In the genomic region with DNA sequence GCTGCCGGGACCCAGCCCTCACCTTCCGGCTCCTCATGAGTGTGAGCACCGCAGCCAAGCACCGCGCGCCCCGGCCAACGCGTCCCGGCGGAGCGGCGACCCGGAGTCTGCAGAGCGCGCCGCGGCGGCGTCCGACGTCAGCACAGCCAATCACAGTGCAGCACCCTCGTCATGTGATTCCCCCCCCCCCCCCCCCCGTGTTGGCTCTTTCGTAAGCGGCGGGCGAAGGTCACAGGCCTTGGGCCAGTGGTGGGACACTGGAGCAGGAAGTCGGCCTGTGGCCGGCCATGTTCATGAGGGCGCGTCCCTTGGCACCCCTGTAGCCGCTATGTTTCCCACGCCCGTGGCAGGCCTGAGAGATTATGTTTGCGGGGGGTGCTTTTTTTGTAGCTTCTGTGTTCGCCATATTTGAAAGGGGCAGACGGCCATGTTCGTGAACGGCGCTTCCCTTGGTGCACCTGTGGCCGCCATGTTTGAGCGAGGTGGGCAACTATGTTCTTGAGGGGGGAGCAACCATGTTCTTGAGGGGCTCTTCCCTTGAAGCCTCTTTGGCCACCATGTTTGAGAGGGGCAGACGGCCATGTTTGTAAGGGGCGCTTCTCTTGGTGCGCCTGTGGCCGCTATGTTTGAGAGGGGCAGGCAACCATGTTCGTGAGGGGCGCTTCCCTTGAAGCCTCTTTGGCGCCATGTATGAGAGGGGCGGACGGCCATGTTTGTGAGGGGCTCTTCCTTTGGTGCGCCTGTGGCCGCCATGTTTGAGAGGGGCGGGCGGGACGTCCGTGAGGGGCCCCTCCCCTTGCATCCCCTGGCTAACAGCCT, we compare ENCODE assay signal across 1 cellular context.
TF ChIP-seq lines count a peak whose summit lies in the region.

A gene (minus strand): TSS at position 123 of the 819 bp plus-strand sequence. CDS start 86 bp downstream, at position 37.

TF ChIP-seq in HepG2, 621 proteins besides CTCF, POLR2A, EP300 and RAD21 (continued from another document and continues in another):
- TF ChIP-seq, protein P1, sequence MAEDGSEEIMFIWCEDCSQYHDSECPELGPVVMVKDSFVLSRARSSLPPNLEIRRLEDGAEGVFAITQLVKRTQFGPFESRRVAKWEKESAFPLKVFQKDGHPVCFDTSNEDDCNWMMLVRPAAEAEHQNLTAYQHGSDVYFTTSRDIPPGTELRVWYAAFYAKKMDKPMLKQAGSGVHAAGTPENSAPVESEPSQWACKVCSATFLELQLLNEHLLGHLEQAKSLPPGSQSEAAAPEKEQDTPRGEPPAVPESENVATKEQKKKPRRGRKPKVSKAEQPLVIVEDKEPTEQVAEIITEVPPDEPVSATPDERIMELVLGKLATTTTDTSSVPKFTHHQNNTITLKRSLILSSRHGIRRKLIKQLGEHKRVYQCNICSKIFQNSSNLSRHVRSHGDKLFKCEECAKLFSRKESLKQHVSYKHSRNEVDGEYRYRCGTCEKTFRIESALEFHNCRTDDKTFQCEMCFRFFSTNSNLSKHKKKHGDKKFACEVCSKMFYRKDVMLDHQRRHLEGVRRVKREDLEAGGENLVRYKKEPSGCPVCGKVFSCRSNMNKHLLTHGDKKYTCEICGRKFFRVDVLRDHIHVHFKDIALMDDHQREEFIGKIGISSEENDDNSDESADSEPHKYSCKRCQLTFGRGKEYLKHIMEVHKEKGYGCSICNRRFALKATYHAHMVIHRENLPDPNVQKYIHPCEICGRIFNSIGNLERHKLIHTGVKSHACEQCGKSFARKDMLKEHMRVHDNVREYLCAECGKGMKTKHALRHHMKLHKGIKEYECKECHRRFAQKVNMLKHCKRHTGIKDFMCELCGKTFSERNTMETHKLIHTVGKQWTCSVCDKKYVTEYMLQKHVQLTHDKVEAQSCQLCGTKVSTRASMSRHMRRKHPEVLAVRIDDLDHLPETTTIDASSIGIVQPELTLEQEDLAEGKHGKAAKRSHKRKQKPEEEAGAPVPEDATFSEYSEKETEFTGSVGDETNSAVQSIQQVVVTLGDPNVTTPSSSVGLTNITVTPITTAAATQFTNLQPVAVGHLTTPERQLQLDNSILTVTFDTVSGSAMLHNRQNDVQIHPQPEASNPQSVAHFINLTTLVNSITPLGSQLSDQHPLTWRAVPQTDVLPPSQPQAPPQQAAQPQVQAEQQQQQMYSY (CRISPR knock-in tag; IDR thresholded peaks at IDR 0.05): 0 out of 2 replicates have a peak, but pooled peaks have one; percentile 4
- TF ChIP-seq, protein P2, sequence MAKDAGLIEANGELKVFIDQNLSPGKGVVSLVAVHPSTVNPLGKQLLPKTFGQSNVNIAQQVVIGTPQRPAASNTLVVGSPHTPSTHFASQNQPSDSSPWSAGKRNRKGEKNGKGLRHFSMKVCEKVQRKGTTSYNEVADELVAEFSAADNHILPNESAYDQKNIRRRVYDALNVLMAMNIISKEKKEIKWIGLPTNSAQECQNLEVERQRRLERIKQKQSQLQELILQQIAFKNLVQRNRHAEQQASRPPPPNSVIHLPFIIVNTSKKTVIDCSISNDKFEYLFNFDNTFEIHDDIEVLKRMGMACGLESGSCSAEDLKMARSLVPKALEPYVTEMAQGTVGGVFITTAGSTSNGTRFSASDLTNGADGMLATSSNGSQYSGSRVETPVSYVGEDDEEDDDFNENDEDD (CRISPR knock-in tag; IDR thresholded peaks at IDR 0.05; ENCODE audit: borderline replicate concordance): peak; percentile 80; the same call in 1 of the 2 replicates
- TF ChIP-seq FOSL2 (CRISPR knock-in tag; IDR thresholded peaks at IDR 0.05) (no peak), NR2C2 (CRISPR knock-in tag; IDR thresholded peaks at IDR 0.05; ENCODE audit: borderline replicate concordance) (peak; percentile 95), ZNF207 (IDR thresholded peaks at IDR 0.05; ENCODE audit: borderline replicate concordance) (0 out of 2 replicates have a peak, but pooled peaks have one; percentile 30), KMT2B (CRISPR knock-in tag; IDR thresholded peaks at IDR 0.05) (peak; percentile 23), EHMT2 (IDR thresholded peaks at IDR 0.05; ENCODE audit: borderline replicate concordance, low read depth, low read length) (peak; percentile 61; the same call in 1 of the 2 replicates), KLF9 (CRISPR knock-in tag; IDR thresholded peaks at IDR 0.05; ENCODE audit: low read depth) (no peak), RFXAP (CRISPR knock-in tag; IDR thresholded peaks at IDR 0.05; ENCODE audit: borderline replicate concordance) (no peak), ARNTL (CRISPR knock-in tag; IDR thresholded peaks at IDR 0.05) (peak; percentile 21), ZNF331 (CRISPR knock-in tag; IDR thresholded peaks at IDR 0.05) (peak; percentile 13; the same call in 1 of the 2 replicates), SIN3A (IDR thresholded peaks at IDR 0.05; ENCODE audit: borderline replicate concordance, low read depth, low read length) (peak; percentile 38; the same call in 1 of the 2 replicates), ZNF446 (CRISPR knock-in tag; IDR thresholded peaks at IDR 0.05) (0 out of 2 replicates have a peak, but pooled peaks have one; percentile 35), ZNF747 (CRISPR knock-in tag; IDR thresholded peaks at IDR 0.05; ENCODE audit: borderline replicate concordance) (peak; percentile 59; the same call in 1 of the 2 replicates), GATAD2A (CRISPR knock-in tag; IDR thresholded peaks at IDR 0.05) (peak; percentile 12; the same call in 1 of the 2 replicates), BORCS8-MEF2B (CRISPR knock-in tag; IDR thresholded peaks at IDR 0.05) (peak; percentile 40; the same call in 1 of the 2 replicates), HCFC1 (IDR thresholded peaks at IDR 0.05; ENCODE audit: low read depth, low read length) (peak; percentile 81), SP1 (IDR thresholded peaks at IDR 0.05) (no peak), SP1 (CRISPR knock-in tag; IDR thresholded peaks at IDR 0.05) (no peak), CBX1 (IDR thresholded peaks at IDR 0.05; ENCODE audit: low read depth) (no peak), ZNF563 (CRISPR knock-in tag; IDR thresholded peaks at IDR 0.05) (peak; percentile 72; the same call in 1 of the 2 replicates), ZIK1 (CRISPR knock-in tag; IDR thresholded peaks at IDR 0.05; ENCODE audit: borderline replicate concordance, low read depth) (0 out of 2 replicates have a peak, but pooled peaks have one; percentile 28), ZNF709 (CRISPR knock-in tag; IDR thresholded peaks at IDR 0.05) (0 out of 2 replicates have a peak, but pooled peaks have one; percentile 58), HNF4A (CRISPR knock-in tag; IDR thresholded peaks at IDR 0.05) (peak; percentile 49; the same call in 1 of the 2 replicates), FOXO1 (CRISPR knock-in tag; IDR thresholded peaks at IDR 0.05) (peak; percentile 22), ZMYM2 (CRISPR knock-in tag; IDR thresholded peaks at IDR 0.05) (no peak), PCBP1 (IDR thresholded peaks at IDR 0.05; ENCODE audit: borderline replicate concordance, low read depth, low read length) (0 out of 2 replicates have a peak, but pooled peaks have one; percentile 35), RXRA (CRISPR knock-in tag; IDR thresholded peaks at IDR 0.05) (no peak), ZSCAN21 (CRISPR knock-in tag; IDR thresholded peaks at IDR 0.05; ENCODE audit: borderline replicate concordance) (peak; percentile 68; the same call in 1 of the 2 replicates), HOXA9 (CRISPR knock-in tag; IDR thresholded peaks at IDR 0.05; ENCODE audit: borderline replicate concordance) (peak; percentile 61; the same call in 1 of the 2 replicates), KLF13 (CRISPR knock-in tag; IDR thresholded peaks at IDR 0.05) (no peak), CREB1 (IDR thresholded peaks at IDR 0.05) (peak; percentile 56), CREB1 (CRISPR knock-in tag; IDR thresholded peaks at IDR 0.05) (peak; percentile 67), KMT2A (CRISPR knock-in tag; IDR thresholded peaks at IDR 0.05) (0 out of 2 replicates have a peak, but pooled peaks have one; percentile 39), SOX13 (IDR thresholded peaks at IDR 0.05) (0 out of 2 replicates have a peak, but pooled peaks have one; percentile 1), SOX13 (CRISPR knock-in tag; conservative IDR thresholded peaks at IDR 0.05 in 1 of 2, IDR thresholded peaks at IDR 0.05 in 1 of 2) (no peak; a peak in 1 of 4 replicates)
- TF ChIP-seq, protein P3, sequence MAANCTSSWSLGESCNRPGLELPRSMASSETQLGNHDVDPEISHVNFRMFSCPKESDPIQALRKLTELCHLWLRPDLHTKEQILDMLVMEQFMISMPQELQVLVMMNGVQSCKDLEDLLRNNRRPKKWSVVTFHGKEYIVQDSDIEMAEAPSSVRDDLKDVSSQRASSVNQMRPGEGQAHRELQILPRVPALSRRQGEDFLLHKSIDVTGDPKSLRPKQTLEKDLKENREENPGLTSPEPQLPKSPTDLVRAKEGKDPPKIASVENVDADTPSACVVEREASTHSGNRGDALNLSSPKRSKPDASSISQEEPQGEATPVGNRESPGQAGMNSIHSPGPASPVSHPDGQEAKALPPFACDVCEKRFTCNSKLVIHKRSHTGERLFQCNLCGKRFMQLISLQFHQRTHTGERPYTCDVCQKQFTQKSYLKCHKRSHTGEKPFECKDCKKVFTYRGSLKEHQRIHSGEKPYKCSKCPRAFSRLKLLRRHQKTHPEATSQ (CRISPR knock-in tag; IDR thresholded peaks at IDR 0.05; ENCODE audit: borderline replicate concordance): peak; percentile 56; the same call in 1 of the 2 replicates
- TF ChIP-seq, protein P4, sequence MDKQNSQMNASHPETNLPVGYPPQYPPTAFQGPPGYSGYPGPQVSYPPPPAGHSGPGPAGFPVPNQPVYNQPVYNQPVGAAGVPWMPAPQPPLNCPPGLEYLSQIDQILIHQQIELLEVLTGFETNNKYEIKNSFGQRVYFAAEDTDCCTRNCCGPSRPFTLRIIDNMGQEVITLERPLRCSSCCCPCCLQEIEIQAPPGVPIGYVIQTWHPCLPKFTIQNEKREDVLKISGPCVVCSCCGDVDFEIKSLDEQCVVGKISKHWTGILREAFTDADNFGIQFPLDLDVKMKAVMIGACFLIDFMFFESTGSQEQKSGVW (CRISPR knock-in tag; IDR thresholded peaks at IDR 0.05; ENCODE audit: borderline replicate concordance): peak; percentile 58; the same call in 1 of the 2 replicates
- TF ChIP-seq, protein P5, sequence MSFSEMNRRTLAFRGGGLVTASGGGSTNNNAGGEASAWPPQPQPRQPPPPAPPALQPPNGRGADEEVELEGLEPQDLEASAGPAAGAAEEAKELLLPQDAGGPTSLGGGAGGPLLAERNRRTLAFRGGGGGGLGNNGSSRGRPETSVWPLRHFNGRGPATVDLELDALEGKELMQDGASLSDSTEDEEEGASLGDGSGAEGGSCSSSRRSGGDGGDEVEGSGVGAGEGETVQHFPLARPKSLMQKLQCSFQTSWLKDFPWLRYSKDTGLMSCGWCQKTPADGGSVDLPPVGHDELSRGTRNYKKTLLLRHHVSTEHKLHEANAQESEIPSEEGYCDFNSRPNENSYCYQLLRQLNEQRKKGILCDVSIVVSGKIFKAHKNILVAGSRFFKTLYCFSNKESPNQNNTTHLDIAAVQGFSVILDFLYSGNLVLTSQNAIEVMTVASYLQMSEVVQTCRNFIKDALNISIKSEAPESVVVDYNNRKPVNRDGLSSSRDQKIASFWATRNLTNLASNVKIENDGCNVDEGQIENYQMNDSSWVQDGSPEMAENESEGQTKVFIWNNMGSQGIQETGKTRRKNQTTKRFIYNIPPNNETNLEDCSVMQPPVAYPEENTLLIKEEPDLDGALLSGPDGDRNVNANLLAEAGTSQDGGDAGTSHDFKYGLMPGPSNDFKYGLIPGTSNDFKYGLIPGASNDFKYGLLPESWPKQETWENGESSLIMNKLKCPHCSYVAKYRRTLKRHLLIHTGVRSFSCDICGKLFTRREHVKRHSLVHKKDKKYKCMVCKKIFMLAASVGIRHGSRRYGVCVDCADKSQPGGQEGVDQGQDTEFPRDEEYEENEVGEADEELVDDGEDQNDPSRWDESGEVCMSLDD (CRISPR knock-in tag; IDR thresholded peaks at IDR 0.05; ENCODE audit: borderline replicate concordance): peak; percentile 68
- TF ChIP-seq, protein P6, sequence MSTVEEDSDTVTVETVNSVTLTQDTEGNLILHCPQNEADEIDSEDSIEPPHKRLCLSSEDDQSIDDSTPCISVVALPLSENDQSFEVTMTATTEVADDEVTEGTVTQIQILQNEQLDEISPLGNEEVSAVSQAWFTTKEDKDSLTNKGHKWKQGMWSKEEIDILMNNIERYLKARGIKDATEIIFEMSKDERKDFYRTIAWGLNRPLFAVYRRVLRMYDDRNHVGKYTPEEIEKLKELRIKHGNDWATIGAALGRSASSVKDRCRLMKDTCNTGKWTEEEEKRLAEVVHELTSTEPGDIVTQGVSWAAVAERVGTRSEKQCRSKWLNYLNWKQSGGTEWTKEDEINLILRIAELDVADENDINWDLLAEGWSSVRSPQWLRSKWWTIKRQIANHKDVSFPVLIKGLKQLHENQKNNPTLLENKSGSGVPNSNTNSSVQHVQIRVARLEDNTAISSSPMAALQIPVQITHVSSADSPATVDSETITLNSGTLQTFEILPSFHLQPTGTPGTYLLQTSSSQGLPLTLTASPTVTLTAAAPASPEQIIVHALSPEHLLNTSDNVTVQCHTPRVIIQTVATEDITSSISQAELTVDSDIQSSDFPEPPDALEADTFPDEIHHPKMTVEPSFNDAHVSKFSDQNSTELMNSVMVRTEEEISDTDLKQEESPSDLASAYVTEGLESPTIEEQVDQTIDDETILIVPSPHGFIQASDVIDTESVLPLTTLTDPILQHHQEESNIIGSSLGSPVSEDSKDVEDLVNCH (CRISPR knock-in tag; IDR thresholded peaks at IDR 0.05): no peak
- TF ChIP-seq, protein P7, sequence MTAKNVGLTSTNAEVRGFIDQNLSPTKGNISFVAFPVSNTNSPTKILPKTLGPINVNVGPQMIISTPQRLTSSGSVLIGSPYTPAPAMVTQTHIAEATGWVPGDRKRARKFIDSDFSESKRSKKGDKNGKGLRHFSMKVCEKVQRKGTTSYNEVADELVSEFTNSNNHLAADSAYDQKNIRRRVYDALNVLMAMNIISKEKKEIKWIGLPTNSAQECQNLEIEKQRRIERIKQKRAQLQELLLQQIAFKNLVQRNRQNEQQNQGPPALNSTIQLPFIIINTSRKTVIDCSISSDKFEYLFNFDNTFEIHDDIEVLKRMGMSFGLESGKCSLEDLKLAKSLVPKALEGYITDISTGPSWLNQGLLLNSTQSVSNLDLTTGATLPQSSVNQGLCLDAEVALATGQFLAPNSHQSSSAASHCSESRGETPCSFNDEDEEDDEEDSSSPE (CRISPR knock-in tag; IDR thresholded peaks at IDR 0.05): peak; percentile 71
- TF ChIP-seq, protein P8, sequence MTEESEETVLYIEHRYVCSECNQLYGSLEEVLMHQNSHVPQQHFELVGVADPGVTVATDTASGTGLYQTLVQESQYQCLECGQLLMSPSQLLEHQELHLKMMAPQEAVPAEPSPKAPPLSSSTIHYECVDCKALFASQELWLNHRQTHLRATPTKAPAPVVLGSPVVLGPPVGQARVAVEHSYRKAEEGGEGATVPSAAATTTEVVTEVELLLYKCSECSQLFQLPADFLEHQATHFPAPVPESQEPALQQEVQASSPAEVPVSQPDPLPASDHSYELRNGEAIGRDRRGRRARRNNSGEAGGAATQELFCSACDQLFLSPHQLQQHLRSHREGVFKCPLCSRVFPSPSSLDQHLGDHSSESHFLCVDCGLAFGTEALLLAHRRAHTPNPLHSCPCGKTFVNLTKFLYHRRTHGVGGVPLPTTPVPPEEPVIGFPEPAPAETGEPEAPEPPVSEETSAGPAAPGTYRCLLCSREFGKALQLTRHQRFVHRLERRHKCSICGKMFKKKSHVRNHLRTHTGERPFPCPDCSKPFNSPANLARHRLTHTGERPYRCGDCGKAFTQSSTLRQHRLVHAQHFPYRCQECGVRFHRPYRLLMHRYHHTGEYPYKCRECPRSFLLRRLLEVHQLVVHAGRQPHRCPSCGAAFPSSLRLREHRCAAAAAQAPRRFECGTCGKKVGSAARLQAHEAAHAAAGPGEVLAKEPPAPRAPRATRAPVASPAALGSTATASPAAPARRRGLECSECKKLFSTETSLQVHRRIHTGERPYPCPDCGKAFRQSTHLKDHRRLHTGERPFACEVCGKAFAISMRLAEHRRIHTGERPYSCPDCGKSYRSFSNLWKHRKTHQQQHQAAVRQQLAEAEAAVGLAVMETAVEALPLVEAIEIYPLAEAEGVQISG (CRISPR knock-in tag; IDR thresholded peaks at IDR 0.05): peak; percentile 82
